ENCODE assay signal across 8 cellular contexts in genomic region chr5:5421149-5421960, GRCh38. TPM values are rescaled to one million over a fixed set of nuclear protein-coding genes. Genes with fewer than 3 reads are reported as not detected.
DNase-seq lines count a peak whose midpoint lies in the region; ATAC-seq and TF ChIP-seq lines count a peak whose summit lies in the region.

No MANE protein-coding gene starts in this region.

- H3K4me1 ChIP-seq in HUES48 (ENCODE audit: control insufficient read depth, insufficient read depth, low read length) (peaks cover 33% of the 10 kb centered on the region), psoas muscle (peaks cover 31% of the 10 kb centered on the region)

- TF ChIP-seq POLR2A in GM18505 (IDR thresholded peaks at IDR 0.05; ENCODE audit: borderline replicate concordance, extremely low read depth, insufficient read depth, insufficient read length), result no peak

- H3K9me3 ChIP-seq in HUES48 (ENCODE audit: control insufficient read depth, insufficient read depth, low read length) (no peaks in the 10 kb centered on the region), psoas muscle (no peaks in the 10 kb centered on the region)

- no peaks in the 10 kb centered on the region for H3K36me3 ChIP-seq in HUES48 (ENCODE audit: control insufficient read depth, insufficient read depth, low read length)
- H3K36me3 ChIP-seq in psoas muscle (ENCODE audit: insufficient read depth in 1 of 2, low read depth in 1 of 2), result no peaks in the 10 kb centered on the region

- H3K27ac ChIP-seq in HUES48 (ENCODE audit: low read depth, low read length), result peak overlapping the region; percentile 99
- peak overlapping the region; percentile 98 for H3K27ac ChIP-seq in psoas muscle

- CTCF ChIA-PET in activated CD8-positive, alpha-beta T cell treated with anti-CD3 and anti-CD28 coated beads, Interleukin-2, amount 10 ng/mL, durations not matched to agents 7 days and 5 days (lab: Charles Lee), result interaction anchor here (1.0 to 1.7 kb wide), 6 partner anchors 12 to 542 kb away, joined by 3 to 5 read pairs (median 3); no protein-coding TSS in a partner anchor

- peak; percentile 9 for ATAC-seq in GM18505 (IDR thresholded peaks at IDR 0.05; ENCODE audit: unreplicated experiment)
- no peak for ATAC-seq in activated CD8-positive, alpha-beta T cell treated with anti-CD3 and anti-CD28 coated beads, Interleukin-2, amount 10 ng/mL, durations not matched to agents 7 days and 5 days
- ATAC-seq in psoas muscle, result peak in 1 of 4 donors; percentile 3
- ATAC-seq in GM21825 (IDR thresholded peaks at IDR 0.05; ENCODE audit: unreplicated experiment), result no peak

- H3K9me3 Mint-ChIP-seq in activated CD8-positive, alpha-beta T cell treated with anti-CD3 and anti-CD28 coated beads, Interleukin-2, amount 10 ng/mL, durations not matched to agents 7 days and 5 days (ENCODE audit: insufficient read depth), result no peaks in the 10 kb centered on the region

- POLR2A ChIA-PET in activated CD8-positive, alpha-beta T cell treated with anti-CD3 and anti-CD28 coated beads, Interleukin-2, amount 10 ng/mL, durations not matched to agents 7 days and 5 days (lab: Charles Lee), result interaction anchor here (0.6 to 2.0 kb wide), 7 partner anchors 12 to 1292 kb away, joined by 3 to 8 read pairs (median 4); partner anchors contain the start of gene TENT4A

- H3K4me3 Mint-ChIP-seq in activated CD8-positive, alpha-beta T cell treated with anti-CD3 and anti-CD28 coated beads, Interleukin-2, amount 10 ng/mL, durations not matched to agents 7 days and 5 days, result peak overlapping the region; percentile 97

- 19 to 22% (median 22%) methylated on average over 24 of the region's 24 CpGs for WGBS in psoas muscle, 3 donors

- no peaks in the 10 kb centered on the region for H3K36me3 Mint-ChIP-seq in activated CD8-positive, alpha-beta T cell treated with anti-CD3 and anti-CD28 coated beads, Interleukin-2, amount 10 ng/mL, durations not matched to agents 7 days and 5 days (ENCODE audit: low read depth)

- peak overlapping the region; percentile 95 for H3K27ac Mint-ChIP-seq in activated CD8-positive, alpha-beta T cell treated with anti-CD3 and anti-CD28 coated beads, Interleukin-2, amount 10 ng/mL, durations not matched to agents 7 days and 5 days

- peak overlapping the region; percentile 64 for H3K4me3 ChIP-seq in HUES48 (ENCODE audit: low read depth, low read length)
- H3K4me3 ChIP-seq in fibroblast of mammary gland (ENCODE audit: control insufficient read depth, low read depth, low read length), result peak overlapping the region; percentile 68
- H3K4me3 ChIP-seq in psoas muscle, result peak overlapping the region; percentile 84

- H3K27me3 ChIP-seq in HUES48 (ENCODE audit: control insufficient read depth, insufficient read depth, low read length), result no peaks in the 10 kb centered on the region
- no peaks in the 10 kb centered on the region for H3K27me3 ChIP-seq in psoas muscle (ENCODE audit: insufficient read depth in 3 of 3, low read length in 2 of 3)

- TF ChIP-seq CTCF in fibroblast of mammary gland (conservative IDR thresholded peaks at IDR 0.05; ENCODE audit: control insufficient read depth, insufficient read depth, low read depth, low read length), result no peak
- no peak for TF ChIP-seq CTCF in psoas muscle (IDR thresholded peaks at IDR 0.05)

- peak overlapping the region; percentile 41 for H3K9ac ChIP-seq in HUES48 (ENCODE audit: low read depth, low read length)

- H3K4me1 Mint-ChIP-seq in activated CD8-positive, alpha-beta T cell treated with anti-CD3 and anti-CD28 coated beads, Interleukin-2, amount 10 ng/mL, durations not matched to agents 7 days and 5 days (ENCODE audit: low read depth), result peaks cover 16% of the 10 kb centered on the region

- no peaks in the 10 kb centered on the region for H3K27me3 Mint-ChIP-seq in activated CD8-positive, alpha-beta T cell treated with anti-CD3 and anti-CD28 coated beads, Interleukin-2, amount 10 ng/mL, durations not matched to agents 7 days and 5 days (ENCODE audit: low read depth)

- DNase-seq in A172 (ENCODE audit: low spot score), result peak; percentile 21
- DNase-seq in activated CD8-positive, alpha-beta T cell treated with anti-CD3 and anti-CD28 coated beads, Interleukin-2, amount 10 ng/mL, durations not matched to agents 7 days and 5 days, result peak; percentile 39
- no peak for DNase-seq in fibroblast of mammary gland (ENCODE audit: low read depth)
- DNase-seq in psoas muscle, result no peak
- DNase-seq in NCI-H1048 (lab: John Stamatoyannopoulos, UW), result no peak

- intact Hi-C loops in psoas muscle (cut with DNase I), result no loop called here

RNA-seq across cellular contexts. Expression of gene ICE1, which starts 1.1 kb away (rescaled TPM):
- total RNA-seq in A172 (2014; rRNA removed; shearing (Covaris generic)), result 28.4 and 29.2 TPM in 2 replicates
- 10 to 100 TPM; 30.2 to 30.4 TPM for total RNA-seq in activated CD8-positive, alpha-beta T cell treated with anti-CD3 and anti-CD28 coated beads, Interleukin-2, amount 10 ng/mL, durations not matched to agents 7 days and 5 days
- total RNA-seq in psoas muscle, result 10 to 100 TPM; 25.2 to 33.6 (median 29.6) TPM
- 10 to 100 TPM in 2 of 3 donors, 1 to 10 TPM in 1; 9.9 to 26.4 (median 15.7) TPM for polyA plus RNA-seq in psoas muscle

Comparison
In these comparisons a context has a peak if more than half of its experiments do, and no peak if none do; other contexts are left out.
1. DNase-seq: peak in A172 (single experiment) and activated CD8-positive, alpha-beta T cell treated with anti-CD3 and anti-CD28 coated beads, Interleukin-2, amount 10 ng/mL, durations not matched to agents 7 days and 5 days (single experiment); none in fibroblast of mammary gland (single experiment), psoas muscle (0 of 2) and NCI-H1048 (single experiment).
2. Peak in every context shown above with its lines, with median percentiles within 50 percentile points of each other: H3K4me3 ChIP-seq.